In genomic region chr16:27671410-27671809, GRCh38 we compare ENCODE assay signal across 24 cellular contexts.
A peak's percentile ranks its signal among the peaks of the same experiment; 100 is the strongest.
DNase-seq lines count a peak whose midpoint lies in the region; ATAC-seq and TF ChIP-seq lines count a peak whose summit lies in the region.
"Had no signal": no experiment of that assay in that cellular context is flagged by ENCODE, and none has a peak within 500 bp of the region (broad histone marks: within the 10 kb centered on the region; RNA-seq: fewer than 3 reads in every experiment).

No MANE protein-coding gene starts in this region.

- intact Hi-C loops in colonic mucosa (cut with DNase I) = no loop called here

- TF ChIP-seq CTCF in WERI-Rb-1 (IDR thresholded peaks at IDR 0.05; ENCODE audit: low read depth, low read length) (peak; percentile 23; the same call in 1 of the 2 replicates), colonic mucosa (IDR thresholded peaks at IDR 0.05) (no peak)

- H3K27ac ChIP-seq in WERI-Rb-1 (no peak overlapping the region), colonic mucosa (no peak overlapping the region)
- H3K27ac ChIP-seq: BLaER1 treated with 17β-estradiol and CSF1 and Interleukin-3, amounts not matched to agents 10 nM and 100 nM; dorsolateral prefrontal cortex; pancreas had no signal

- DNase-seq in ELF-1 (ENCODE audit: low read depth, low spot score) (peak; percentile 7), HK-2 (ENCODE audit: unreplicated experiment) (peak; percentile 22), WERI-Rb-1 (no peak), iPS-NIHi11 (ENCODE audit: low spot score) (peak; percentile 20), DMS79 (lab: John Stamatoyannopoulos, UW) (no peak), colonic mucosa (no peak)
- DNase-seq in activated T-cell treated with anti-CD3 and anti-CD28 coated beads, Interleukin-2, amount 50 U/mL, for 48 hours = no peak
- DNase-seq: activated CD4-positive, alpha-beta T cell treated with anti-CD3 and anti-CD28 coated beads for 4 hours; activated gamma-delta T cell treated with Interleukin-2 at 50 U/mL for 16 hours; activated T-cell treated with anti-CD3 and anti-CD28 coated beads, Interleukin-2, amount 50 U/mL, for 1 hour; DMS79 treated with DMSO at 0.1 percent for 48 hours; dorsolateral prefrontal cortex; glutamatergic neuron; IMR-90; kidney glomerular epithelial cell; mammary epithelial cell; NCI-H1105 treated with DMSO at 0.1 percent for 48 hours; NCI-H2081 treated with DMSO at 0.1 percent for 48 hours; NCI-H345; NCI-H748 treated with DMSO at 0.1 percent for 48 hours; pancreas; retina had no signal

- H3K9ac ChIP-seq in colonic mucosa (ENCODE audit: low read depth in 2 of 2, low read length in 2 of 2) = no peak overlapping the region
- H3K9ac ChIP-seq: BLaER1 treated with 17β-estradiol and CSF1 and Interleukin-3, amounts not matched to agents 10 nM and 100 nM had no signal

- H3K9me3 ChIP-seq in WERI-Rb-1 (ENCODE audit: severe bottlenecking) = no peaks in the 10 kb centered on the region
- H3K9me3 ChIP-seq in colonic mucosa = no peaks in the 10 kb centered on the region
- H3K9me3 ChIP-seq: pancreas had no signal

- H3K36me3 ChIP-seq in WERI-Rb-1 (peaks cover 2% of the 10 kb centered on the region), colonic mucosa (no peaks in the 10 kb centered on the region)
- H3K36me3 ChIP-seq: pancreas had no signal

- H3K4me1 ChIP-seq in colonic mucosa = no peaks in the 10 kb centered on the region
- H3K4me1 ChIP-seq: pancreas had no signal

- no peak overlapping the region for H3K4me3 ChIP-seq in WERI-Rb-1 (ENCODE audit: low read depth, low read length)
- H3K4me3 ChIP-seq in colonic mucosa = no peak overlapping the region
- H3K4me3 ChIP-seq: BLaER1 treated with 17β-estradiol and CSF1 and Interleukin-3, amounts not matched to agents 10 nM and 100 nM; dorsolateral prefrontal cortex; pancreas had no signal

- no peaks in the 10 kb centered on the region for H3K27me3 ChIP-seq in WERI-Rb-1 (ENCODE audit: insufficient read depth, low read depth, severe bottlenecking)
- H3K27me3 ChIP-seq in colonic mucosa = no peaks in the 10 kb centered on the region
- H3K27me3 ChIP-seq: BLaER1 treated with 17β-estradiol and CSF1 and Interleukin-3, amounts not matched to agents 10 nM and 100 nM; dorsolateral prefrontal cortex; pancreas had no signal

- no peak for ATAC-seq in HG03565 (IDR thresholded peaks at IDR 0.05; ENCODE audit: unreplicated experiment)
- ATAC-seq: pancreas had no signal

Comparison
In these comparisons a context has a peak if more than half of its experiments do, and no peak if none do; other contexts are left out.
1. DNase-seq: peak in ELF-1 (single experiment), HK-2 (single experiment) and iPS-NIHi11 (single experiment); none in WERI-Rb-1 (single experiment), activated T-cell treated with anti-CD3 and anti-CD28 coated beads, Interleukin-2, amount 50 U/mL, for 48 hours (0 of 2), DMS79 (single experiment) and colonic mucosa (single experiment).